In genomic region chr10:103244663-103245271, GRCh38 we compare ENCODE assay signal across 1 cellular context.
A peak's percentile ranks its signal among the peaks of the same experiment; 100 is the strongest.
TF ChIP-seq lines count a peak whose summit lies in the region.

No MANE protein-coding gene starts in this region.

TF ChIP-seq in GM12878, 131 proteins besides CTCF, POLR2A, EP300 and RAD21:
- peak; percentile 41; the same call in 1 of the 2 replicates for TF ChIP-seq IRF4 (IDR thresholded peaks at IDR 0.05; ENCODE audit: low read depth, low read length)
- TF ChIP-seq, protein P1, sequence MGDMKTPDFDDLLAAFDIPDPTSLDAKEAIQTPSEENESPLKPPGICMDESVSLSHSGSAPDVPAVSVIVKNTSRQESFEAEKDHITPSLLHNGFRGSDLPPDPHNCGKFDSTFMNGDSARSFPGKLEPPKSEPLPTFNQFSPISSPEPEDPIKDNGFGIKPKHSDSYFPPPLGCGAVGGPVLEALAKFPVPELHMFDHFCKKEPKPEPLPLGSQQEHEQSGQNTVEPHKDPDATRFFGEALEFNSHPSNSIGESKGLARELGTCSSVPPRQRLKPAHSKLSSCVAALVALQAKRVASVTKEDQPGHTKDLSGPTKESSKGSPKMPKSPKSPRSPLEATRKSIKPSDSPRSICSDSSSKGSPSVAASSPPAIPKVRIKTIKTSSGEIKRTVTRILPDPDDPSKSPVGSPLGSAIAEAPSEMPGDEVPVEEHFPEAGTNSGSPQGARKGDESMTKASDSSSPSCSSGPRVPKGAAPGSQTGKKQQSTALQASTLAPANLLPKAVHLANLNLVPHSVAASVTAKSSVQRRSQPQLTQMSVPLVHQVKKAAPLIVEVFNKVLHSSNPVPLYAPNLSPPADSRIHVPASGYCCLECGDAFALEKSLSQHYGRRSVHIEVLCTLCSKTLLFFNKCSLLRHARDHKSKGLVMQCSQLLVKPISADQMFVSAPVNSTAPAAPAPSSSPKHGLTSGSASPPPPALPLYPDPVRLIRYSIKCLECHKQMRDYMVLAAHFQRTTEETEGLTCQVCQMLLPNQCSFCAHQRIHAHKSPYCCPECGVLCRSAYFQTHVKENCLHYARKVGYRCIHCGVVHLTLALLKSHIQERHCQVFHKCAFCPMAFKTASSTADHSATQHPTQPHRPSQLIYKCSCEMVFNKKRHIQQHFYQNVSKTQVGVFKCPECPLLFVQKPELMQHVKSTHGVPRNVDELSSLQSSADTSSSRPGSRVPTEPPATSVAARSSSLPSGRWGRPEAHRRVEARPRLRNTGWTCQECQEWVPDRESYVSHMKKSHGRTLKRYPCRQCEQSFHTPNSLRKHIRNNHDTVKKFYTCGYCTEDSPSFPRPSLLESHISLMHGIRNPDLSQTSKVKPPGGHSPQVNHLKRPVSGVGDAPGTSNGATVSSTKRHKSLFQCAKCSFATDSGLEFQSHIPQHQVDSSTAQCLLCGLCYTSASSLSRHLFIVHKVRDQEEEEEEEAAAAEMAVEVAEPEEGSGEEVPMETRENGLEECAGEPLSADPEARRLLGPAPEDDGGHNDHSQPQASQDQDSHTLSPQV (IDR thresholded peaks at IDR 0.05), result no peak
- TF ChIP-seq BHLHE40 (IDR thresholded peaks at IDR 0.05; ENCODE audit: borderline replicate concordance in 1 of 2, low read depth in 2 of 2, low read length in 1 of 2), result peak; percentile 4 to 34; a peak in 1 of 4 replicates
- no peak for TF ChIP-seq RELB (IDR thresholded peaks at IDR 0.05; ENCODE audit: low read depth)
- peak; percentile 54; the same call in 1 of the 2 replicates for TF ChIP-seq YY1 (IDR thresholded peaks at IDR 0.05; ENCODE audit: low read depth, low read length)
- TF ChIP-seq RB1 (IDR thresholded peaks at IDR 0.05; ENCODE audit: borderline replicate concordance), result no peak
- TF ChIP-seq STAT3 (IDR thresholded peaks at IDR 0.05; ENCODE audit: low read depth, low read length), result no peak
- TF ChIP-seq SMC3 (IDR thresholded peaks at IDR 0.05; ENCODE audit: borderline replicate concordance, low read length), result peak; percentile 98
- TF ChIP-seq, protein P2, sequence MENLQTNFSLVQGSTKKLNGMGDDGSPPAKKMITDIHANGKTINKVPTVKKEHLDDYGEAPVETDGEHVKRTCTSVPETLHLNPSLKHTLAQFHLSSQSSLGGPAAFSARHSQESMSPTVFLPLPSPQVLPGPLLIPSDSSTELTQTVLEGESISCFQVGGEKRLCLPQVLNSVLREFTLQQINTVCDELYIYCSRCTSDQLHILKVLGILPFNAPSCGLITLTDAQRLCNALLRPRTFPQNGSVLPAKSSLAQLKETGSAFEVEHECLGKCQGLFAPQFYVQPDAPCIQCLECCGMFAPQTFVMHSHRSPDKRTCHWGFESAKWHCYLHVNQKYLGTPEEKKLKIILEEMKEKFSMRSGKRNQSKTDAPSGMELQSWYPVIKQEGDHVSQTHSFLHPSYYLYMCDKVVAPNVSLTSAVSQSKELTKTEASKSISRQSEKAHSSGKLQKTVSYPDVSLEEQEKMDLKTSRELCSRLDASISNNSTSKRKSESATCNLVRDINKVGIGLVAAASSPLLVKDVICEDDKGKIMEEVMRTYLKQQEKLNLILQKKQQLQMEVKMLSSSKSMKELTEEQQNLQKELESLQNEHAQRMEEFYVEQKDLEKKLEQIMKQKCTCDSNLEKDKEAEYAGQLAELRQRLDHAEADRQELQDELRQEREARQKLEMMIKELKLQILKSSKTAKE (IDR thresholded peaks at IDR 0.05; ENCODE audit: low read depth, poor library complexity, severe bottlenecking), result no peak
- TF ChIP-seq ZBED1 (IDR thresholded peaks at IDR 0.05; ENCODE audit: borderline replicate concordance), result no peak
